In genomic region chr18:26526966-26527234, GRCh38 we compare ENCODE assay signal across 28 cellular contexts. TPM values are rescaled to one million over a fixed set of nuclear protein-coding genes. Genes with fewer than 3 reads are reported as not detected.
DNase-seq lines count a peak whose midpoint lies in the region; ATAC-seq and TF ChIP-seq lines count a peak whose summit lies in the region.
"Had no signal": no experiment of that assay in that cellular context is flagged by ENCODE, and none has a peak within 500 bp of the region (broad histone marks: within the 10 kb centered on the region; RNA-seq: fewer than 3 reads in every experiment).

No MANE protein-coding gene starts in this region.

- ATAC-seq in Panc1 (no peak), HG03378 (IDR thresholded peaks at IDR 0.05; ENCODE audit: unreplicated experiment) (no peak)
- ATAC-seq: A549, GM12878 had no signal

- H3K36me3 Mint-ChIP-seq in neural progenitor cell = peaks cover 4% of the 10 kb centered on the region
- H3K36me3 Mint-ChIP-seq in progenitor cell of endocrine pancreas (ENCODE audit: insufficient read depth) = no peaks in the 10 kb centered on the region
- H3K36me3 Mint-ChIP-seq: CD14-positive monocyte; CD8-positive, alpha-beta memory T cell had no signal

- no peak overlapping the region for H3K4me3 ChIP-seq in HEK293 (ENCODE audit: low read depth, low read length)
- H3K4me3 ChIP-seq in Panc1 (ENCODE audit: low read depth in 2 of 2, low read length in 2 of 2) = no peak overlapping the region
- peak overlapping the region; percentile 11 for H3K4me3 ChIP-seq in iPS-18a (ENCODE audit: low read length)
- peak overlapping the region; percentile 7 for H3K4me3 ChIP-seq in neural progenitor cell
- H3K4me3 ChIP-seq: A549, GM12878, GM23248, Peyer's patch had no signal

- H4K20me1 ChIP-seq in neural progenitor cell (ENCODE audit: low read depth) = peaks cover 30% of the 10 kb centered on the region

- H3K4me1 Mint-ChIP-seq in neural progenitor cell (peaks cover 47% of the 10 kb centered on the region), progenitor cell of endocrine pancreas (ENCODE audit: low read depth) (peaks cover 11% of the 10 kb centered on the region)
- H3K4me1 Mint-ChIP-seq: B cell; CD14-positive monocyte; CD8-positive, alpha-beta memory T cell had no signal

- H3K27me3 Mint-ChIP-seq in neural progenitor cell (ENCODE audit: insufficient read depth, low read depth) (no peaks in the 10 kb centered on the region), progenitor cell of endocrine pancreas (no peaks in the 10 kb centered on the region)
- H3K27me3 Mint-ChIP-seq: B cell; CD8-positive, alpha-beta memory T cell had no signal

- CTCF ChIA-PET in HEK293 (lab: Yijun Ruan, JAX) = interaction anchor here (0.7 to 1.1 kb wide), 2 partner anchors 13 to 126 kb away, joined by 3 read pairs; no protein-coding TSS in a partner anchor
- CTCF ChIA-PET in Panc1 (lab: Charles Lee) = no interaction called here

- BruUV-seq in Panc1 (replicated peaks; lab: Mats Ljungman, UMichigan) = no TSS peak

- POLR2A ChIA-PET in HEK293 (lab: Yijun Ruan, JAX) = no interaction called here
- POLR2A ChIA-PET in Panc1 (lab: Charles Lee) = interaction anchor here (0.7 kb wide), 1 partner anchor 18 kb away, joined by 6 read pairs; no protein-coding TSS in a partner anchor

- H3K9ac ChIP-seq in iPS-18a (ENCODE audit: low read length) (peak overlapping the region; percentile 2), neural progenitor cell (no peak overlapping the region)
- H3K9ac ChIP-seq: GM23248, KMS-11 had no signal

- H3K4me2 ChIP-seq in neural progenitor cell = peak overlapping the region; percentile 62
- H3K4me2 ChIP-seq: A549, KMS-11 had no signal

- TF ChIP-seq CTCF in HEK293 (tag by site-specific recombination; IDR thresholded peaks at IDR 0.05) = no peak
- no peak for TF ChIP-seq CTCF in Panc1 (IDR thresholded peaks at IDR 0.05)
- no peak for TF ChIP-seq CTCF in neural progenitor cell (IDR thresholded peaks at IDR 0.05)
- no peak for TF ChIP-seq CTCF in progenitor cell of endocrine pancreas (IDR thresholded peaks at IDR 0.05; ENCODE audit: unreplicated experiment)

- DNase-seq in Panc1 (ENCODE audit: low read depth, low spot score) = no peak
- DNase-seq in neural progenitor cell (ENCODE audit: low spot score) = no peak
- no peak for DNase-seq in stimulated activated CD4-positive, alpha-beta T cell treated with anti-CD3 and anti-CD28 coated beads, Interleukin-12 subunit alpha, Interleukin-12 subunit beta, amount 100 ng/mL, for 4 hours
- DNase-seq in SW480 (ENCODE audit: low spot score) = no peak
- no peak for DNase-seq in progenitor cell of endocrine pancreas (ENCODE audit: low spot score, unreplicated experiment)
- DNase-seq: CD8-positive, alpha-beta memory T cell; DMS 273 treated with DMSO at 0.1 percent for 48 hours; DMS79; EL; GDM1; GM23248; HCEC 1CT; IMR-90; MM.1S; NCI-H1694; NCI-H2029 treated with DMSO at 0.1 percent for 48 hours; NCI-H2227 treated with DMSO at 0.1 percent for 48 hours; NCI-H526 treated with DMSO at 0.1 percent for 48 hours; Peyer's patch; SHP77 treated with DMSO at 0.1 percent for 48 hours had no signal

- H3K27ac ChIP-seq in HEK293 (ENCODE audit: extremely low read depth, low read depth, low read length) (no peak overlapping the region), Panc1 (ENCODE audit: low read length) (peak overlapping the region; percentile 42), iPS-18a (ENCODE audit: low read length) (peak overlapping the region; percentile 5), neural progenitor cell (no peak overlapping the region)
- H3K27ac ChIP-seq: A549, GM23248, KMS-11, Peyer's patch had no signal

- H3K4me1 ChIP-seq in HEK293 (ENCODE audit: control insufficient read depth, insufficient read depth, low read length) (peaks cover 6% of the 10 kb centered on the region), Panc1 (ENCODE audit: control insufficient read depth, insufficient read depth, low read length) (peaks cover 12% of the 10 kb centered on the region), iPS-18a (ENCODE audit: control insufficient read depth, low read depth, low read length) (peaks cover 47% of the 10 kb centered on the region), neural progenitor cell (peaks cover 29% of the 10 kb centered on the region)
- H3K4me1 ChIP-seq: Peyer's patch had no signal

- no peaks in the 10 kb centered on the region for H3K9me3 ChIP-seq in HEK293 (ENCODE audit: control insufficient read depth, insufficient read depth, low read depth, low read length)
- H3K9me3 ChIP-seq in Panc1 (ENCODE audit: control insufficient read depth, insufficient read depth, low read depth, low read length) = no peaks in the 10 kb centered on the region
- H3K9me3 ChIP-seq in iPS-18a (ENCODE audit: control insufficient read depth, low read depth, low read length) = no peaks in the 10 kb centered on the region
- no peaks in the 10 kb centered on the region for H3K9me3 ChIP-seq in neural progenitor cell (ENCODE audit: low read depth)
- H3K9me3 ChIP-seq: A549, Peyer's patch had no signal

- H3K4me3 Mint-ChIP-seq in neural progenitor cell = no peak overlapping the region
- no peak overlapping the region for H3K4me3 Mint-ChIP-seq in progenitor cell of endocrine pancreas (ENCODE audit: low read depth)
- H3K4me3 Mint-ChIP-seq: B cell, CD14-positive monocyte had no signal

- intact Hi-C loops in Panc1 (cut with micrococcal nuclease; ENCODE audit: unreplicated experiment) = no loop called here

- in situ Hi-C loops in Panc1 (cut with HindIII; ENCODE audit: low pct_unique_long_range_greater_than_20kb, low sequenced_read_pairs) = no loop called here

- H3K36me3 ChIP-seq in HEK293 (ENCODE audit: control insufficient read depth in 2 of 2, insufficient read depth in 1 of 2, low read length in 2 of 2) (no peaks in the 10 kb centered on the region), Panc1 (ENCODE audit: control insufficient read depth, insufficient read depth, low read length) (no peaks in the 10 kb centered on the region), iPS-18a (ENCODE audit: control insufficient read depth, low read depth, low read length) (no peaks in the 10 kb centered on the region), neural progenitor cell (no peaks in the 10 kb centered on the region)
- H3K36me3 ChIP-seq: Peyer's patch had no signal

- H3F3A ChIP-seq in neural progenitor cell (ENCODE audit: low read depth) = peaks cover 9% of the 10 kb centered on the region

- no peak overlapping the region for H2AFZ ChIP-seq in neural progenitor cell (replicated peaks)
- H2AFZ ChIP-seq: GM23248 had no signal

- H3K27me3 ChIP-seq in Panc1 (ENCODE audit: control insufficient read depth, insufficient read depth, low read length) (no peaks in the 10 kb centered on the region), iPS-18a (ENCODE audit: control insufficient read depth, insufficient read depth, low read length) (no peaks in the 10 kb centered on the region), neural progenitor cell (peaks cover 4% of the 10 kb centered on the region)
- H3K27me3 ChIP-seq: Peyer's patch had no signal

- no peaks in the 10 kb centered on the region for H3K79me2 ChIP-seq in neural progenitor cell (ENCODE audit: low read depth)

- H3K27ac Mint-ChIP-seq in neural progenitor cell (no peak overlapping the region), progenitor cell of endocrine pancreas (no peak overlapping the region)
- H3K27ac Mint-ChIP-seq: B cell; CD8-positive, alpha-beta memory T cell had no signal

- H3K9me3 Mint-ChIP-seq in neural progenitor cell (no peaks in the 10 kb centered on the region), progenitor cell of endocrine pancreas (ENCODE audit: low read depth) (no peaks in the 10 kb centered on the region)
- H3K9me3 Mint-ChIP-seq: CD8-positive, alpha-beta memory T cell had no signal

TF ChIP-seq in HEK293, 187 proteins besides CTCF, POLR2A, EP300 and RAD21:
- no peak for TF ChIP-seq ZNF362 (tag by site-specific recombination; IDR thresholded peaks at IDR 0.05)
- TF ChIP-seq ZNF664 (tag by site-specific recombination; IDR thresholded peaks at IDR 0.05) = no peak
- TF ChIP-seq ZNF266 (tag by site-specific recombination; IDR thresholded peaks at IDR 0.05; ENCODE audit: low read depth) = peak; percentile 89

RNA-seq across cellular contexts. Expression of gene KCTD1, which starts 21.5 kb away (rescaled TPM):
- total RNA-seq in Panc1 (2021; ENCODE audit: unreplicated experiment) (34.4 TPM), neural progenitor cell (ENCODE audit: low replicate concordance) (14.7 and 17.1 TPM in 2 replicates), progenitor cell of endocrine pancreas (29.5 and 34.0 TPM in 2 replicates)
- 32.9 TPM for polyA plus RNA-seq in Panc1 (2012; ENCODE audit: insufficient read length)
- polyA plus RNA-seq: CD14-positive monocyte had no signal

Comparison
In these comparisons a context has a peak if more than half of its experiments do, and no peak if none do; other contexts are left out.
1. H3K27ac ChIP-seq: peak in Panc1 (single experiment) and iPS-18a (single experiment); none in HEK293 (single experiment) and neural progenitor cell (single experiment).
2. H3K4me3 ChIP-seq: peak in iPS-18a (single experiment) and neural progenitor cell (single experiment); none in HEK293 (single experiment) and Panc1 (0 of 2).